Comparison of ENCODE assay signal across 11 cellular contexts in the genomic region with DNA sequence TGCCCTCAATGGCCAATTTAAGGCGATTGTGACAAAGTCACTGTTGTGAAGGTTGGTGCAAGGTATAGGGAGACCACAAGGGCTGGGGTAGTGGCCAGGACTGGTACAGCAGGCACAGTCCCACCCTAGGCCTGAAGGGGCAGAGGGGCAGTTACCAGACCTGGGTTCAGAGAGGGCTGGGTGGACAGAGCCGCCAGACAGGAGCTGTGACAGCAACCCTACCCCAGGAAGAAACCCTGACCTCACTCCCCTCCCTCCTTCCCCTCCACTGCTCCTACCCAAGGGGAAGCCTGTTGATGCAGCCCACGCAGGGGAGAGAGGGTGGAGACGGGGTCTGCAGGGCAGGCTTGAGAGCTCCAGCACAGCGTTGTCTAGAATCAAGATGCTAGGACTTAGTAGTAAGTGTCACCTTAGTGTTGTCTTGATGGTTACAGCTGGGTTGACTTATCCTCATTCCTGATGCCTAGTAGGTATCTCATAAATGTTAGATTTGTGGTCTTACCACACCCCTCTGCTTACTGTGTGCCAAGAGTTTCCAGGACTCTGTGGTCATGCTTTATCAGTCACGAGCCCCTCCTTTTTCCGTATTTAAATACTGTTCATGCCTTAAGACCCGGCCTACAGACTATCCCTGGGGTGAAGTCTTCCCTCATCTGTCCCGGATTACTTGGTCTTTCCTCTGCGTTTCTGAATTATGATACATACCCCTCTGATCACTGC. TPM values are rescaled to one million over a fixed set of nuclear protein-coding genes. Genes with fewer than 3 reads are reported as not detected.
DNase-seq lines count a peak whose midpoint lies in the region; ATAC-seq and TF ChIP-seq lines count a peak whose summit lies in the region.
"Had no signal": no experiment of that assay in that cellular context is flagged by ENCODE, and none has a peak within 500 bp of the region (broad histone marks: within the 10 kb centered on the region; RNA-seq: fewer than 3 reads in every experiment).

No MANE protein-coding gene starts in this region.

- H3K4me1 ChIP-seq in IMR-90 (ENCODE audit: control insufficient read depth, insufficient read depth, low read length): peaks cover 16% of the 10 kb centered on the region
- H3K4me1 ChIP-seq in adrenal gland (replicated peaks in 1 of 2): peaks cover 0 to 16% of the 10 kb centered on the region in 2 donors

- no peak overlapping the region for H2BK120ac ChIP-seq in IMR-90 (ENCODE audit: low read depth, low read length)

- H2BK15ac ChIP-seq in IMR-90 (ENCODE audit: low read depth, low read length): no peak overlapping the region

- H3K4me3 ChIP-seq in IMR-90 (ENCODE audit: insufficient read depth, low read depth, low read length): no peak overlapping the region
- H3K4me3 ChIP-seq in coronary artery: no peak overlapping the region
- H3K4me3 ChIP-seq in adrenal gland: no peak overlapping the region

- H3K9me3 ChIP-seq in IMR-90 (ENCODE audit: control insufficient read depth, insufficient read depth, low read length) (no peaks in the 10 kb centered on the region), adrenal gland (replicated peaks in 1 of 3) (no peaks in the 10 kb centered on the region)

- peak; percentile 15; the same call in 1 of the 2 replicates for ATAC-seq in IMR-90 (ENCODE audit: low read depth)
- peak; percentile 47 for ATAC-seq in omental fat pad (ENCODE audit: low FRiP score)

- DNase-seq in AG20443 (ENCODE audit: low spot score) (peak; percentile 58), IMR-90 (no peak), coronary artery (ENCODE audit: low spot score) (peak; percentile 50), omental fat pad (ENCODE audit: low spot score) (no peak), NCI-H446 treated with DMSO at 0.1 percent for 48 hours (lab: John Stamatoyannopoulos, UW) (no peak), NCI-H526 (lab: John Stamatoyannopoulos, UW) (no peak), adrenal gland (no peak), SHP77 (lab: John Stamatoyannopoulos, UW) (no peak)
- DNase-seq: activated T-cell treated with anti-CD3 and anti-CD28 coated beads for 4 hours; CD4-positive, alpha-beta T cell; stimulated activated CD4-positive, alpha-beta T cell treated with anti-CD3 and anti-CD28 coated beads, Interleukin-12 subunit alpha, Interleukin-12 subunit beta, amount 100 ng/mL, for 4 hours had no signal

- peaks cover 29% of the 10 kb centered on the region for H3K9me1 ChIP-seq in IMR-90 (ENCODE audit: insufficient read depth, low read length)

- peak overlapping the region; percentile 41 for H3K4me2 ChIP-seq in IMR-90 (ENCODE audit: low read depth, low read length)

- no peak overlapping the region for H3K56ac ChIP-seq in IMR-90 (ENCODE audit: extremely low read depth, insufficient read depth, low read length)

- H2BK20ac ChIP-seq in IMR-90 (ENCODE audit: low read depth, low read length): no peak overlapping the region

- peak overlapping the region; percentile 9; the same call in 1 of the 2 replicates for H3K18ac ChIP-seq in IMR-90 (ENCODE audit: low read depth, low read length)

- CTCF ChIA-PET in IMR-90 (lab: Yijun Ruan, JAX): interaction anchor here (1.0 to 1.2 kb wide), 3 partner anchors 7 to 92 kb away, joined by 3 to 4 read pairs (median 3); no protein-coding TSS in a partner anchor

- peak overlapping the region; percentile 34; the same call in 1 of the 2 replicates for H3K27ac ChIP-seq in IMR-90 (ENCODE audit: insufficient read depth, low read length)
- H3K27ac ChIP-seq in coronary artery: no peak overlapping the region
- H3K27ac ChIP-seq in adrenal gland: no peak overlapping the region

- H3K23ac ChIP-seq in IMR-90 (ENCODE audit: low read depth, low read length): no peak overlapping the region; the same call in 1 of the 2 replicates

- dilution Hi-C loops in IMR-90 (cut with HindIII; ENCODE audit: low sequenced_read_pairs, unreplicated experiment): no loop called here

- peak overlapping the region; percentile 63 for H2AK5ac ChIP-seq in IMR-90 (ENCODE audit: low read depth, low read length)

- H3K27me3 ChIP-seq in IMR-90 (ENCODE audit: control insufficient read depth, insufficient read depth, low read length) (no peaks in the 10 kb centered on the region), adrenal gland (no peaks in the 10 kb centered on the region)

- WGBS in IMR-90 (ENCODE audit: extremely low coverage in 2 of 2, insufficient read length in 1 of 2), 2 experiments: 75% methylated on average over 2 of the region's 10 CpGs; no CpG with 5 or more reads in 1 of the 2 experiments
- 72 to 92% (median 81%) methylated on average over 10 of the region's 10 CpGs for WGBS in adrenal gland, 4 donors

- intact Hi-C loops in IMR-90 (cut with micrococcal nuclease): loop anchor here (2.0 to 5.0 kb wide), 3 partner anchors 13 to 75 kb away; no protein-coding TSS in a partner anchor
- intact Hi-C loops in adrenal gland (cut with DNase I): no loop called here

- H3K9ac ChIP-seq in IMR-90 (ENCODE audit: low read depth, low read length): 0 out of 2 replicates have a peak overlapping the region, but pooled peaks have one; percentile 5

- peak overlapping the region; percentile 21; the same call in 1 of the 2 replicates for H4K91ac ChIP-seq in IMR-90 (ENCODE audit: insufficient read depth, low read depth, low read length)

- no peak overlapping the region for H3K14ac ChIP-seq in IMR-90 (replicated peaks; ENCODE audit: low read depth, low read length)

- TF ChIP-seq RAD21 in IMR-90 (IDR thresholded peaks at IDR 0.05; ENCODE audit: low read length): no peak

- H3K4ac ChIP-seq in IMR-90 (ENCODE audit: low read depth, low read length): peak overlapping the region; percentile 60; the same call in 1 of the 2 replicates

- H4K5ac ChIP-seq in IMR-90 (ENCODE audit: low read depth, low read length): no peak overlapping the region

- no peak overlapping the region for H2AK9ac ChIP-seq in IMR-90 (replicated peaks; ENCODE audit: low read depth, low read length, poor library complexity)

- TF ChIP-seq CTCF in IMR-90 (conservative IDR thresholded peaks at IDR 0.05; ENCODE audit: low read depth, low read length): no peak
- TF ChIP-seq CTCF in coronary artery (IDR thresholded peaks at IDR 0.05): no peak
- no peak for TF ChIP-seq CTCF in omental fat pad (IDR thresholded peaks at IDR 0.05)
- no peak for TF ChIP-seq CTCF in adrenal gland (IDR thresholded peaks at IDR 0.05)

- H2AFZ ChIP-seq in IMR-90 (replicated peaks; ENCODE audit: low read length, poor library complexity): no peak overlapping the region

- POLR2A ChIA-PET in IMR-90 (lab: Charles Lee; ENCODE audit: unreplicated experiment): no interaction called here

- no peak overlapping the region for H4K8ac ChIP-seq in IMR-90 (ENCODE audit: low read depth in 2 of 2, low read length in 2 of 2)

- peaks cover 3% of the 10 kb centered on the region; the same call in 1 of the 2 replicates for H3K36me3 ChIP-seq in IMR-90 (ENCODE audit: control insufficient read depth, insufficient read depth, low read length)
- H3K36me3 ChIP-seq in adrenal gland (replicated peaks in 1 of 2): no peaks in the 10 kb centered on the region

- in situ Hi-C loops in IMR-90 (cut with MboI; ENCODE audit: low sequenced_read_pairs): no loop called here

- peaks cover 67% of the 10 kb centered on the region for H4K20me1 ChIP-seq in IMR-90 (ENCODE audit: insufficient read depth, low read length)

- peaks cover 30 to 76% of the 10 kb centered on the region in 2 experiments for H3K79me1 ChIP-seq in IMR-90 (ENCODE audit: low read depth in 1 of 2, low read length in 2 of 2)

- TF ChIP-seq POLR2A in IMR-90 (IDR thresholded peaks at IDR 0.05; ENCODE audit: low read depth, low read length) (no peak), adrenal gland (IDR thresholded peaks at IDR 0.05) (no peak)

- H2BK5ac ChIP-seq in IMR-90 (ENCODE audit: low read depth, low read length, poor library complexity, severe bottlenecking): peak overlapping the region; percentile 24

- BruUV-seq in IMR-90 (replicated peaks; lab: Mats Ljungman, UMichigan): no TSS peak

TF ChIP-seq in IMR-90, 13 proteins besides CTCF, POLR2A, EP300 and RAD21 (continues in another document):
- TF ChIP-seq, protein P1, sequence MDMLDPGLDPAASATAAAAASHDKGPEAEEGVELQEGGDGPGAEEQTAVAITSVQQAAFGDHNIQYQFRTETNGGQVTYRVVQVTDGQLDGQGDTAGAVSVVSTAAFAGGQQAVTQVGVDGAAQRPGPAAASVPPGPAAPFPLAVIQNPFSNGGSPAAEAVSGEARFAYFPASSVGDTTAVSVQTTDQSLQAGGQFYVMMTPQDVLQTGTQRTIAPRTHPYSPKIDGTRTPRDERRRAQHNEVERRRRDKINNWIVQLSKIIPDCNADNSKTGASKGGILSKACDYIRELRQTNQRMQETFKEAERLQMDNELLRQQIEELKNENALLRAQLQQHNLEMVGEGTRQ (IDR thresholded peaks at IDR 0.05; ENCODE audit: low read depth, low read length): no peak
- no peak for TF ChIP-seq FOS (IDR thresholded peaks at IDR 0.05; ENCODE audit: low read depth, low read length)
- no peak for TF ChIP-seq NFE2L2 (IDR thresholded peaks at IDR 0.05; ENCODE audit: low read depth, low read length)
- no peak for TF ChIP-seq MAZ (IDR thresholded peaks at IDR 0.05; ENCODE audit: borderline replicate concordance, low read depth, low read length)
- TF ChIP-seq MAFK (IDR thresholded peaks at IDR 0.05; ENCODE audit: low read depth, low read length): no peak
- TF ChIP-seq CEBPB (IDR thresholded peaks at IDR 0.05; ENCODE audit: low read depth, low read length): no peak
- no peak for TF ChIP-seq SMC3 (IDR thresholded peaks at IDR 0.05; ENCODE audit: low read depth, low read length)
- TF ChIP-seq MXI1 (IDR thresholded peaks at IDR 0.05; ENCODE audit: borderline replicate concordance, low read depth, low read length): no peak
- TF ChIP-seq CHD1 (IDR thresholded peaks at IDR 0.05; ENCODE audit: low read depth, low read length): no peak
- TF ChIP-seq, protein P2, sequence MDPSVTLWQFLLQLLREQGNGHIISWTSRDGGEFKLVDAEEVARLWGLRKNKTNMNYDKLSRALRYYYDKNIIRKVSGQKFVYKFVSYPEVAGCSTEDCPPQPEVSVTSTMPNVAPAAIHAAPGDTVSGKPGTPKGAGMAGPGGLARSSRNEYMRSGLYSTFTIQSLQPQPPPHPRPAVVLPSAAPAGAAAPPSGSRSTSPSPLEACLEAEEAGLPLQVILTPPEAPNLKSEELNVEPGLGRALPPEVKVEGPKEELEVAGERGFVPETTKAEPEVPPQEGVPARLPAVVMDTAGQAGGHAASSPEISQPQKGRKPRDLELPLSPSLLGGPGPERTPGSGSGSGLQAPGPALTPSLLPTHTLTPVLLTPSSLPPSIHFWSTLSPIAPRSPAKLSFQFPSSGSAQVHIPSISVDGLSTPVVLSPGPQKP (IDR thresholded peaks at IDR 0.05; ENCODE audit: borderline replicate concordance, low read depth, low read length): no peak
- no peak for TF ChIP-seq RCOR1 (IDR thresholded peaks at IDR 0.05; ENCODE audit: insufficient replicate concordance, low read length)

RNA-seq across cellular contexts. Expression of a gene that starts 14.4 kb away (rescaled TPM):
- total RNA-seq in IMR-90 (2012; rRNA removed): 34.4 and 42.3 TPM in 2 replicates
- polyA plus RNA-seq in IMR-90 (2012; rRNA removed): 11.6 and 14.0 TPM in 2 replicates
- 10.6 and 11.1 TPM in 2 replicates for polyA plus RNA-seq in IMR-90 (2012; cell fraction: cytosol; rRNA removed)
- polyA plus RNA-seq in IMR-90 (2012; cell fraction: nucleus; rRNA removed; ENCODE audit: low replicate concordance): 9.4 and 14.7 TPM in 2 replicates
- total RNA-seq in omental fat pad: 10 to 100 TPM; 33.2 to 88.0 (median 43.5) TPM
- total RNA-seq in adrenal gland: 10 to 100 TPM; 10.3 to 59.5 (median 21.0) TPM
- polyA plus RNA-seq in adrenal gland: 1 to 10 TPM; 5.5 to 8.1 (median 7.6) TPM

Comparison
In these comparisons a context has a peak if more than half of its experiments do, and no peak if none do; other contexts are left out.
1. DNase-seq: peak in AG20443 (single experiment) and coronary artery (single experiment); none in IMR-90 (single experiment), omental fat pad (single experiment), NCI-H446 treated with DMSO at 0.1 percent for 48 hours (single experiment), NCI-H526 (0 of 2), adrenal gland (0 of 7) and SHP77 (0 of 2).